11 cellular contexts compared by ENCODE assay signal in genomic region chr21:42651515-42652401, GRCh38. TPM values are rescaled to one million over a fixed set of nuclear protein-coding genes. Genes with fewer than 3 reads are reported as not detected.
DNase-seq lines count a peak whose midpoint lies in the region; ATAC-seq, FAIRE-seq and TF ChIP-seq lines count a peak whose summit lies in the region.
"Had no signal": no experiment of that assay in that cellular context is flagged by ENCODE, and none has a peak within 500 bp of the region (broad histone marks: within the 10 kb centered on the region; RNA-seq: fewer than 3 reads in every experiment).

No MANE protein-coding gene starts in this region.

- FAIRE-seq in H54 (lab: Jason Lieb, UNC) = no peak

- POLR2A ChIA-PET in activated CD8-positive, alpha-beta T cell treated with anti-CD3 and anti-CD28 coated beads for 36 hours (lab: Charles Lee) = no interaction called here
- POLR2A ChIA-PET in activated CD8-positive, alpha-beta T cell treated with anti-CD3 and anti-CD28 coated beads, Interleukin-2, amount 10 ng/mL, durations not matched to agents 7 days and 5 days (lab: Charles Lee) = interaction anchor here (0.6 kb wide), 1 partner anchor 9 kb away, joined by 6 read pairs; no protein-coding TSS in a partner anchor

- ATAC-seq in activated CD8-positive, alpha-beta T cell treated with anti-CD3 and anti-CD28 coated beads for 36 hours = no peak
- ATAC-seq in activated CD8-positive, alpha-beta T cell treated with anti-CD3 and anti-CD28 coated beads, Interleukin-2, amount 10 ng/mL, durations not matched to agents 7 days and 5 days = no peak
- ATAC-seq in T-helper 17 cell = no peak

- CTCF ChIA-PET in activated CD8-positive, alpha-beta T cell treated with anti-CD3 and anti-CD28 coated beads for 36 hours (lab: Charles Lee) = interaction anchor here (0.9 to 1.6 kb wide), 3 partner anchors 28 to 59 kb away, joined by 3 to 5 read pairs (median 3); no protein-coding TSS in a partner anchor
- CTCF ChIA-PET in activated CD8-positive, alpha-beta T cell treated with anti-CD3 and anti-CD28 coated beads, Interleukin-2, amount 10 ng/mL, durations not matched to agents 7 days and 5 days (lab: Charles Lee) = interaction anchor here (0.8 kb wide), 1 partner anchor 85 kb away, joined by 3 read pairs; no protein-coding TSS in a partner anchor

- H3K36me3 ChIP-seq in iPS-18a (ENCODE audit: control insufficient read depth, low read depth, low read length) = no peaks in the 10 kb centered on the region
- no peaks in the 10 kb centered on the region for H3K36me3 ChIP-seq in breast epithelium

- H3K4me1 Mint-ChIP-seq in activated CD8-positive, alpha-beta T cell treated with anti-CD3 and anti-CD28 coated beads for 36 hours (ENCODE audit: low read depth) = peaks cover 17% of the 10 kb centered on the region
- peaks cover 22% of the 10 kb centered on the region for H3K4me1 Mint-ChIP-seq in activated CD8-positive, alpha-beta T cell treated with anti-CD3 and anti-CD28 coated beads, Interleukin-2, amount 10 ng/mL, durations not matched to agents 7 days and 5 days (ENCODE audit: low read depth)
- H3K4me1 Mint-ChIP-seq in T-helper 17 cell = peaks cover 20% of the 10 kb centered on the region

- intact Hi-C loops in activated CD8-positive, alpha-beta T cell treated with anti-CD3 and anti-CD28 coated beads for 36 hours (cut with micrococcal nuclease) = loop anchor here (2.0 kb wide), 1 partner anchor 33 kb away; no protein-coding TSS in a partner anchor
- intact Hi-C loops in breast epithelium (cut with DNase I; ENCODE audit: low total_unique reads) = no loop called here

- no peak overlapping the region for H3K27ac Mint-ChIP-seq in activated CD8-positive, alpha-beta T cell treated with anti-CD3 and anti-CD28 coated beads for 36 hours
- no peak overlapping the region for H3K27ac Mint-ChIP-seq in activated CD8-positive, alpha-beta T cell treated with anti-CD3 and anti-CD28 coated beads, Interleukin-2, amount 10 ng/mL, durations not matched to agents 7 days and 5 days
- peak overlapping the region; percentile 37 for H3K27ac Mint-ChIP-seq in T-helper 17 cell
- H3K27ac Mint-ChIP-seq: activated naive CD4-positive, alpha-beta T cell treated with anti-CD3 and anti-CD28 coated beads, Interleukin-2, amount 10 ng/mL, durations not matched to agents 7 days and 5 days had no signal

- no peaks in the 10 kb centered on the region for H3K36me3 Mint-ChIP-seq in activated CD8-positive, alpha-beta T cell treated with anti-CD3 and anti-CD28 coated beads for 36 hours (ENCODE audit: low read depth)
- no peaks in the 10 kb centered on the region for H3K36me3 Mint-ChIP-seq in activated CD8-positive, alpha-beta T cell treated with anti-CD3 and anti-CD28 coated beads, Interleukin-2, amount 10 ng/mL, durations not matched to agents 7 days and 5 days (ENCODE audit: low read depth)
- H3K36me3 Mint-ChIP-seq in T-helper 17 cell (ENCODE audit: low read depth) = no peaks in the 10 kb centered on the region
- H3K36me3 Mint-ChIP-seq: activated naive CD4-positive, alpha-beta T cell treated with anti-CD3 and anti-CD28 coated beads, Interleukin-2, amount 10 ng/mL, durations not matched to agents 7 days and 5 days had no signal

- DNase-seq in activated CD8-positive, alpha-beta T cell treated with anti-CD3 and anti-CD28 coated beads for 36 hours = no peak
- DNase-seq in activated CD8-positive, alpha-beta T cell treated with anti-CD3 and anti-CD28 coated beads, Interleukin-2, amount 10 ng/mL, durations not matched to agents 7 days and 5 days = no peak
- DNase-seq in T-helper 17 cell (no peak), superior temporal gyrus (ENCODE audit: extremely low spot score) (peak; percentile 56), breast epithelium (ENCODE audit: low spot score in 2 of 2) (no peak), H54 (ENCODE audit: insufficient read length, low spot score) (no peak)
- no peak for DNase-seq in stimulated activated naive CD4-positive, alpha-beta T cell (lab: John Stamatoyannopoulos, UW)
- DNase-seq: activated naive CD4-positive, alpha-beta T cell treated with anti-CD3 and anti-CD28 coated beads, Interleukin-2, amount 10 ng/mL, durations not matched to agents 7 days and 5 days; NCI-H1436; T-helper 9 cell had no signal

- H3K27me3 ChIP-seq in iPS-18a (ENCODE audit: control insufficient read depth, insufficient read depth, low read length) (no peaks in the 10 kb centered on the region), breast epithelium (no peaks in the 10 kb centered on the region)

- no peaks in the 10 kb centered on the region for H3K9me3 Mint-ChIP-seq in activated CD8-positive, alpha-beta T cell treated with anti-CD3 and anti-CD28 coated beads for 36 hours
- H3K9me3 Mint-ChIP-seq in activated CD8-positive, alpha-beta T cell treated with anti-CD3 and anti-CD28 coated beads, Interleukin-2, amount 10 ng/mL, durations not matched to agents 7 days and 5 days (ENCODE audit: insufficient read depth) = no peaks in the 10 kb centered on the region
- H3K9me3 Mint-ChIP-seq: activated naive CD4-positive, alpha-beta T cell treated with anti-CD3 and anti-CD28 coated beads, Interleukin-2, amount 10 ng/mL, durations not matched to agents 7 days and 5 days had no signal

- H3K9me3 ChIP-seq in T-helper 17 cell (ENCODE audit: control insufficient read depth, low read length, poor library complexity, severe bottlenecking) (no peaks in the 10 kb centered on the region), iPS-18a (ENCODE audit: control insufficient read depth, low read depth, low read length) (no peaks in the 10 kb centered on the region), breast epithelium (no peaks in the 10 kb centered on the region)

- no peak overlapping the region for H3K9ac ChIP-seq in iPS-18a (ENCODE audit: low read length)

- no peak for TF ChIP-seq POLR2A in breast epithelium (IDR thresholded peaks at IDR 0.05)
- TF ChIP-seq POLR2A in H54 (IDR thresholded peaks at IDR 0.05; ENCODE audit: low read depth, low read length) = no peak

- H3K4me1 ChIP-seq in iPS-18a (ENCODE audit: control insufficient read depth, low read depth, low read length) (peaks cover 28% of the 10 kb centered on the region), breast epithelium (peaks cover 7 to 12% of the 10 kb centered on the region in 2 donors)

- H3K4me3 ChIP-seq in iPS-18a (ENCODE audit: low read length) (peak overlapping the region; percentile 82), breast epithelium (no peak overlapping the region)

- no peaks in the 10 kb centered on the region for H3K27me3 Mint-ChIP-seq in activated CD8-positive, alpha-beta T cell treated with anti-CD3 and anti-CD28 coated beads for 36 hours
- H3K27me3 Mint-ChIP-seq in activated CD8-positive, alpha-beta T cell treated with anti-CD3 and anti-CD28 coated beads, Interleukin-2, amount 10 ng/mL, durations not matched to agents 7 days and 5 days (ENCODE audit: low read depth) = peaks cover 28% of the 10 kb centered on the region
- H3K27me3 Mint-ChIP-seq in T-helper 17 cell = peaks cover 28% of the 10 kb centered on the region

- H3K27ac ChIP-seq in iPS-18a (ENCODE audit: low read length) (no peak overlapping the region), breast epithelium (no peak overlapping the region)

- TF ChIP-seq CTCF in activated CD8-positive, alpha-beta T cell treated with anti-CD3 and anti-CD28 coated beads for 36 hours (IDR thresholded peaks at IDR 0.05) = no peak
- no peak for TF ChIP-seq CTCF in breast epithelium (IDR thresholded peaks at IDR 0.05)

- H3K4me3 Mint-ChIP-seq in activated CD8-positive, alpha-beta T cell treated with anti-CD3 and anti-CD28 coated beads for 36 hours = peak overlapping the region; percentile 69
- H3K4me3 Mint-ChIP-seq in activated CD8-positive, alpha-beta T cell treated with anti-CD3 and anti-CD28 coated beads, Interleukin-2, amount 10 ng/mL, durations not matched to agents 7 days and 5 days = no peak overlapping the region
- H3K4me3 Mint-ChIP-seq in T-helper 17 cell = peak overlapping the region; percentile 63

RNA-seq across cellular contexts. Expression of gene PDE9A, which starts 1.7 kb away (rescaled TPM):
- total RNA-seq in activated CD8-positive, alpha-beta T cell treated with anti-CD3 and anti-CD28 coated beads for 36 hours = 10 to 100 TPM; 11.1 to 11.5 TPM
- 10 to 100 TPM in 1 of 2 experiments, 1 to 10 TPM in 1; 8.3 to 10.8 TPM for total RNA-seq in activated CD8-positive, alpha-beta T cell treated with anti-CD3 and anti-CD28 coated beads, Interleukin-2, amount 10 ng/mL, durations not matched to agents 7 days and 5 days
- total RNA-seq in T-helper 17 cell (1 to 10 TPM; 4.9 to 6.6 TPM), breast epithelium (10 to 100 TPM in 2 of 3 donors, 1 to 10 TPM in 1; 3.0 to 14.7 (median 10.5) TPM)
